9 cellular contexts compared by ENCODE assay signal in the genomic region with DNA sequence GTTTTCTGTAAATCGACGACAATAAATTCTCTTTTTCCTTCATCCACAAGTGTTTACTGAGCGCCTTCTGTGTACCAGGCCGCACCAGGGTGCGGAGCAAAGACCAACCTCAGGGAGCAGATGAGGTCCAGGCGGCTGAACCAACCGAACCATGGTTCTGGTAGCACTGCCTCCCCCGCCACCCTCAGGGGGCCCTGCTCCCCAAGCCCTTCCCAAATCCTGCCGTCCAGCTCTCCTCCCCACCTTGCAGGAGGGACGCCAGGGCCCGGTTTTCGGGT. TPM values are rescaled to one million over a fixed set of nuclear protein-coding genes. Genes with fewer than 3 reads are reported as not detected.
A peak's percentile ranks its signal among the peaks of the same experiment; 100 is the strongest.
DNase-seq lines count a peak whose midpoint lies in the region; ATAC-seq and TF ChIP-seq lines count a peak whose summit lies in the region.
"Had no signal": no experiment of that assay in that cellular context is flagged by ENCODE, and none has a peak within 500 bp of the region (broad histone marks: within the 10 kb centered on the region; RNA-seq: fewer than 3 reads in every experiment).

No MANE protein-coding gene starts in this region.

- H3K79me2 ChIP-seq in GM23248 (ENCODE audit: insufficient read depth) = no peaks in the 10 kb centered on the region

- ATAC-seq in left ventricle myocardium superior = peak; percentile 1
- ATAC-seq in HG02973 (IDR thresholded peaks at IDR 0.05; ENCODE audit: unreplicated experiment) = no peak
- no peak for ATAC-seq in HG03139 (IDR thresholded peaks at IDR 0.05; ENCODE audit: unreplicated experiment)
- no peak for ATAC-seq in HG03135 (IDR thresholded peaks at IDR 0.05; ENCODE audit: unreplicated experiment)

- peak overlapping the region; percentile 75 for H3K4me3 ChIP-seq in GM23248
- H3K4me3 ChIP-seq in WI38 (ENCODE audit: low read depth, low read length) = peak overlapping the region; percentile 61
- peak overlapping the region; percentile 74 for H3K4me3 ChIP-seq in skeletal muscle cell (ENCODE audit: low read depth, low read length)

- no peak for TF ChIP-seq CTCF in WI38 (IDR thresholded peaks at IDR 0.05; ENCODE audit: low read depth, low read length)

- no peaks in the 10 kb centered on the region for H3K27me3 ChIP-seq in GM23248 (replicated peaks; ENCODE audit: insufficient read depth)

- H3K36me3 ChIP-seq in GM23248 (ENCODE audit: low read depth) = no peaks in the 10 kb centered on the region
- H3K36me3 ChIP-seq: thyroid gland had no signal

- intact Hi-C loops in left ventricle myocardium superior (cut with micrococcal nuclease) = no loop called here

- DNase-seq in GM23248 = no peak
- no peak for DNase-seq in left ventricle myocardium superior
- DNase-seq in skeletal muscle cell (ENCODE audit: low read depth) = no peak
- DNase-seq in T1000 (lab: John Stamatoyannopoulos, UW) = no peak

- H3K4me2 ChIP-seq in GM23248 (ENCODE audit: unreplicated experiment) = peak overlapping the region; percentile 86

- peaks cover 6% of the 10 kb centered on the region for H3K4me1 ChIP-seq in GM23248 (ENCODE audit: insufficient read depth)

- H4K20me1 ChIP-seq in GM23248 (ENCODE audit: insufficient read depth) = no peaks in the 10 kb centered on the region

- H3K9ac ChIP-seq in GM23248 = peak overlapping the region; percentile 72

- H3K9me2 ChIP-seq in GM23248 (ENCODE audit: insufficient read depth) = no peaks in the 10 kb centered on the region

- WGBS in GM23248 (ENCODE audit: low coverage in 1 of 2, low lambda C conversion rate in 2 of 2, missing lambda C conversion rate in 2 of 2), 2 experiments = 25 to 34% methylated on average over 10 to 12 of the region's 12 CpGs

- 0 out of 2 replicates have a peak, but pooled peaks cover 5% of the 10 kb centered on the region for H3F3A ChIP-seq in GM23248 (ENCODE audit: insufficient read depth)

- no peak overlapping the region for H3K27ac ChIP-seq in GM23248
- H3K27ac ChIP-seq: thyroid gland had no signal

- H2AFZ ChIP-seq in GM23248 = peak overlapping the region; percentile 90

- in situ Hi-C loops in GM23248 (cut with MboI) = no loop called here

- no peaks in the 10 kb centered on the region for H3K9me3 ChIP-seq in GM23248 (ENCODE audit: low read depth)
- H3K9me3 ChIP-seq: thyroid gland had no signal

RNA-seq across cellular contexts. Expression of a gene that starts 5.1 kb away (rescaled TPM):
- not detected in 2 replicates for total RNA-seq in GM23248 (2014; rRNA removed; shearing (Covaris generic))
- polyA plus RNA-seq in GM23248 (2016; fragmentation: Nextera tagmentation; extraction: Ambion mirVana) = not detected in 2 replicates
- total RNA-seq in left ventricle myocardium superior = not detected

RNA-seq across cellular contexts. Expression of a gene that starts 7.9 kb away (rescaled TPM):
- total RNA-seq in GM23248 (2014; rRNA removed; shearing (Covaris generic)) = 8.5 and 14.6 TPM in 2 replicates
- 12.7 and 14.0 TPM in 2 replicates for polyA plus RNA-seq in GM23248 (2016; fragmentation: Nextera tagmentation; extraction: Ambion mirVana)
- 17.8 TPM for total RNA-seq in left ventricle myocardium superior

RNA-seq across cellular contexts. Expression of a gene that starts 13.5 kb away (rescaled TPM):
- total RNA-seq in GM23248 (2014; rRNA removed; shearing (Covaris generic)) = 1,366 and 1,425 TPM in 2 replicates
- polyA plus RNA-seq in GM23248 (2016; fragmentation: Nextera tagmentation; extraction: Ambion mirVana) = 561 and 565 TPM in 2 replicates
- total RNA-seq in left ventricle myocardium superior = 483 TPM

RNA-seq across cellular contexts. Expression of a gene that starts 19.7 kb away (rescaled TPM):
- total RNA-seq in GM23248 (2014; rRNA removed; shearing (Covaris generic)) = 2.5 and 5.3 TPM in 2 replicates
- 1.4 and 2.2 TPM in 2 replicates for polyA plus RNA-seq in GM23248 (2016; fragmentation: Nextera tagmentation; extraction: Ambion mirVana)
- 0.37 TPM for total RNA-seq in left ventricle myocardium superior

RNA-seq across cellular contexts. Expression of a gene that starts 38.0 kb away (rescaled TPM):
- total RNA-seq in GM23248 (2014; rRNA removed; shearing (Covaris generic)) = 0.38 and 0.97 TPM in 2 replicates
- polyA plus RNA-seq in GM23248 (2016; fragmentation: Nextera tagmentation; extraction: Ambion mirVana) = 0.65 and 0.72 TPM in 2 replicates
- total RNA-seq in left ventricle myocardium superior = 0.55 TPM
